In the genomic region with DNA sequence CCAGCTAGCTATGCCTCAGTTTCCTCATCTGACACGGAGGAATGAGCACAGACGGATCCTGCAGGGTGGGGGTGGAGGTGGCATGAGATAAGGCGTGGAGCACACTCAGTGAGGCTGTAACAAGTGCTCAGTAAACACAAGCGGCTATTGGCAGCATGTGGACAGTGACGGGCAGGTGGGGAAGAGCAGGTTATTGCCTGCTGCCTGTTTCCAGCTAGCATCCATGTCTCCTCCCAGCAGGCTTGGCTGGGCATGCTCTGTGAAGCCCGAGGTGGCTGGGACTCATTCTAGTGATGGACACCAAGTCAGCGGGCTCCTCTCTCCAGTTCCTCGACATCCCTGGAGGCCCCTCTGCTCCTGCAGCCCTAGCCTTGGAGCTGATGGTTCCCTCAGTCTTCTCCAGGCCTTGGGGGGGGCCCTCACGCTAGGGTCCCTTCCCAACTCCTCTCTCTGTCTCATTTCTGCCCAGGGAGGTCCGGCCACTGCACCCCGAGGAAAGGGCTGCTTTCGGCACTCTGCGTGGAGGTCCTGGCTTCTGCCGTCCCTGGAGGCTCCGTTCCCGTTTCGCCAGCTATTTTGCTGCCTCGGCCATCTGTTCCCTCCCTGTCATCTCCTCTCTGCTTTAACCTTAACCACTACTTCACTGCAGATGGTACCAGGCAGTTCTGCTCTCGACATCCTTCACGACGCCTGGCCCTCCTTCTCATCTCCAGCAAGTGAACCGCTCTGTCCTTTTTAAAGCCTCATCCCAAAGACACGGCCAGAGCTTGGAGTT, we compare ENCODE assay signal across 1 cellular context.
TF ChIP-seq lines count a peak whose summit lies in the region.

No MANE protein-coding gene starts in this region.

TF ChIP-seq in K562, 482 proteins besides CTCF, POLR2A, EP300 and RAD21:
- TF ChIP-seq, protein P1, sequence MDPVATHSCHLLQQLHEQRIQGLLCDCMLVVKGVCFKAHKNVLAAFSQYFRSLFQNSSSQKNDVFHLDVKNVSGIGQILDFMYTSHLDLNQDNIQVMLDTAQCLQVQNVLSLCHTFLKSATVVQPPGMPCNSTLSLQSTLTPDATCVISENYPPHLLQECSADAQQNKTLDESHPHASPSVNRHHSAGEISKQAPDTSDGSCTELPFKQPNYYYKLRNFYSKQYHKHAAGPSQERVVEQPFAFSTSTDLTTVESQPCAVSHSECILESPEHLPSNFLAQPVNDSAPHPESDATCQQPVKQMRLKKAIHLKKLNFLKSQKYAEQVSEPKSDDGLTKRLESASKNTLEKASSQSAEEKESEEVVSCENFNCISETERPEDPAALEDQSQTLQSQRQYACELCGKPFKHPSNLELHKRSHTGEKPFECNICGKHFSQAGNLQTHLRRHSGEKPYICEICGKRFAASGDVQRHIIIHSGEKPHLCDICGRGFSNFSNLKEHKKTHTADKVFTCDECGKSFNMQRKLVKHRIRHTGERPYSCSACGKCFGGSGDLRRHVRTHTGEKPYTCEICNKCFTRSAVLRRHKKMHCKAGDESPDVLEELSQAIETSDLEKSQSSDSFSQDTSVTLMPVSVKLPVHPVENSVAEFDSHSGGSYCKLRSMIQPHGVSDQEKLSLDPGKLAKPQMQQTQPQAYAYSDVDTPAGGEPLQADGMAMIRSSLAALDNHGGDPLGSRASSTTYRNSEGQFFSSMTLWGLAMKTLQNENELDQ (CRISPR knock-in tag; IDR thresholded peaks at IDR 0.05; ENCODE audit: borderline replicate concordance), result no peak
- peak; percentile 38 to 54; a peak in 3 of 4 replicates for TF ChIP-seq NRF1 (conservative IDR thresholded peaks at IDR 0.05 in 1 of 2, IDR thresholded peaks at IDR 0.05 in 1 of 2)
